9 cellular contexts compared by ENCODE assay signal in the genomic region with DNA sequence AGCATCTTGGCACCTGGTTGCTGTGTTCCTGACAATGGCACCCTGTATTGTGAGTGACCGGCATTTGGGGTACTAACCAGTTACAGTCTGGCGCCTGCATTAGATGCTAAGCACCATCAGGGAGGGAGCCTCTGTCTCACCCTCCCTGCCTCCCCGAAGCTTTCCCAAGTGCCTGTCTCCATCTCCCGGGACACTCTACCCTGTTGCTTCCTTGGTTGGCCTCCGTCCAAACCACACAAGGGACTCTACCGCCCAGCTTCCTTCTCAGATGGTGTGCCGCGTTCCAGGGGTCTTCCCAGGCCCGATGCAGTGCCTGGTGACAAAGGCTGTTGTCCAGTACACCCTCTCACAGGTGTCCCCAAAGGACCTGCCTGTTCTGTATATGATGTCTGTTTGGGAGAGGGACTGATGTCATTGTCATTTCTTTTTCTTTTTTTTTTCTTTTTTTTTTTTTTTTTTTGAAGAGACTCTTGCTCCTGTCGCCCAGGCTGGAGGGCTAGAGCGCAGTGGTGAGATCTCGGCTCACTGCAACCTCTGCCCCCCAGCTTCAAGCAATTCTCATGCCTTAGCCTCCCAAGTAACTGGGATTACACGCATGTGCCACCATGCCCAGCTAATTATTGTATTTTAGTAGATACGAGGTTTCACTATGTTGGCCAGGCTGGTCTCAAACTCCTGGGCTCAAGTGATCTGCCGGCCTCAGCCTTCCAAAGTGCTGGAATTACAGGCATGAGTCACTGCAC. TPM values are rescaled to one million over a fixed set of nuclear protein-coding genes. Genes with fewer than 3 reads are reported as not detected.
DNase-seq lines count a peak whose midpoint lies in the region; ATAC-seq, FAIRE-seq and TF ChIP-seq lines count a peak whose summit lies in the region.
"Had no signal": no experiment of that assay in that cellular context is flagged by ENCODE, and none has a peak within 500 bp of the region (broad histone marks: within the 10 kb centered on the region; RNA-seq: fewer than 3 reads in every experiment).

No MANE protein-coding gene starts in this region.

- H3K9ac ChIP-seq in DND-41 (ENCODE audit: low read depth, low read length), result no peak overlapping the region
- no peak overlapping the region for H3K9ac ChIP-seq in endothelial cell of umbilical vein (replicated peaks; ENCODE audit: extremely low read depth, insufficient read depth, low read length)
- no peak overlapping the region for H3K9ac ChIP-seq in rectal smooth muscle tissue (ENCODE audit: low read length)

- dilution Hi-C loops in endothelial cell of umbilical vein (cut with MboI; ENCODE audit: extremely low pct_ligation_motif_present, low sequenced_read_pairs), result no loop called here

- POLR2A ChIA-PET in endothelial cell of umbilical vein (lab: Charles Lee), result no interaction called here

- H3K4me3 ChIP-seq in DND-41 (ENCODE audit: low read depth in 1 of 2, low read length in 2 of 2) (no peak overlapping the region), Peyer's patch (no peak overlapping the region), endothelial cell of umbilical vein (replicated peaks in 1 of 3; ENCODE audit: insufficient read depth in 1 of 3, low read depth in 1 of 3, low read length in 3 of 3) (no peak overlapping the region), rectal smooth muscle tissue (ENCODE audit: low read length) (no peak overlapping the region)
- H3K4me3 ChIP-seq: colonic mucosa, lower lobe of right lung had no signal

- peaks cover 26% of the 10 kb centered on the region for H3K4me1 ChIP-seq in DND-41 (ENCODE audit: insufficient read depth, low read length)
- peaks cover 2 to 73% (median 50%) of the 10 kb centered on the region in 4 donors for H3K4me1 ChIP-seq in Peyer's patch
- H3K4me1 ChIP-seq in endothelial cell of umbilical vein (ENCODE audit: control insufficient read depth, extremely low read depth, insufficient read depth, low read length), result peaks cover 17% of the 10 kb centered on the region
- peaks cover 11% of the 10 kb centered on the region for H3K4me1 ChIP-seq in rectal smooth muscle tissue (ENCODE audit: control insufficient read depth, insufficient read depth, low read length)
- H3K4me1 ChIP-seq: colonic mucosa had no signal

- TF ChIP-seq POLR2A in Peyer's patch (IDR thresholded peaks at IDR 0.05) (no peak), endothelial cell of umbilical vein (IDR thresholded peaks at IDR 0.05; ENCODE audit: low read depth, low read length) (no peak)

- intact Hi-C loops in endothelial cell of umbilical vein (cut with micrococcal nuclease), result no loop called here

- peaks cover 75% of the 10 kb centered on the region for H4K20me1 ChIP-seq in DND-41 (ENCODE audit: insufficient read depth, low read length)
- H4K20me1 ChIP-seq in endothelial cell of umbilical vein (replicated peaks; ENCODE audit: control insufficient read depth, extremely low read depth, insufficient read depth, low read length), result no peaks in the 10 kb centered on the region

- H3K27ac ChIP-seq in DND-41 (ENCODE audit: low read length) (0 out of 2 replicates have a peak overlapping the region, but pooled peaks have one; percentile 13), Peyer's patch (peak overlapping the region in 3 of 4 donors; percentile 41 to 90 (median 72)), endothelial cell of umbilical vein (ENCODE audit: insufficient read depth, low read depth, low read length) (no peak overlapping the region), rectal smooth muscle tissue (ENCODE audit: low read depth, low read length) (peak overlapping the region; percentile 18)
- H3K27ac ChIP-seq: colonic mucosa, lower lobe of right lung had no signal

- ATAC-seq in DND-41 (ENCODE audit: insufficient read depth, low read depth), result no peak
- no peak for ATAC-seq in GM19463 (IDR thresholded peaks at IDR 0.05; ENCODE audit: unreplicated experiment)
- ATAC-seq in GM21360 (IDR thresholded peaks at IDR 0.05; ENCODE audit: unreplicated experiment), result no peak

- no peaks in the 10 kb centered on the region for H3K9me3 ChIP-seq in DND-41 (ENCODE audit: insufficient read depth, low read length, severe bottlenecking)
- no peaks in the 10 kb centered on the region for H3K9me3 ChIP-seq in Peyer's patch
- no peaks in the 10 kb centered on the region for H3K9me3 ChIP-seq in endothelial cell of umbilical vein (replicated peaks; ENCODE audit: control insufficient read depth, insufficient read depth, low read length)
- H3K9me3 ChIP-seq: colonic mucosa, lower lobe of right lung had no signal

- H2AFZ ChIP-seq in DND-41 (ENCODE audit: low read depth, low read length) (no peak overlapping the region), endothelial cell of umbilical vein (ENCODE audit: low read depth, low read length) (no peak overlapping the region)

- CTCF ChIA-PET in endothelial cell of umbilical vein (lab: Charles Lee), result interaction anchor here (0.6 to 3.4 kb wide), 3 partner anchors 40 to 274 kb away, joined by 3 to 11 read pairs (median 7); no protein-coding TSS in a partner anchor

- H3K36me3 ChIP-seq in DND-41 (ENCODE audit: insufficient read depth, low read length) (peaks cover 50% of the 10 kb centered on the region), Peyer's patch (peaks cover 0 to 38% (median 0%) of the 10 kb centered on the region in 3 donors), endothelial cell of umbilical vein (ENCODE audit: control insufficient read depth in 2 of 2, extremely low read depth in 1 of 2, insufficient read depth in 2 of 2, low read length in 2 of 2) (peaks cover 8 to 30% of the 10 kb centered on the region in 2 experiments), rectal smooth muscle tissue (ENCODE audit: control insufficient read depth, insufficient read depth, low read length) (peaks cover 30% of the 10 kb centered on the region)

- no peaks in the 10 kb centered on the region for H3K27me3 ChIP-seq in DND-41 (ENCODE audit: insufficient read depth, low read length, poor library complexity)
- H3K27me3 ChIP-seq in Peyer's patch, result no peaks in the 10 kb centered on the region
- H3K27me3 ChIP-seq in endothelial cell of umbilical vein (ENCODE audit: control insufficient read depth in 2 of 2, insufficient read depth in 2 of 2, low read length in 2 of 2), result no peaks in the 10 kb centered on the region
- H3K27me3 ChIP-seq in rectal smooth muscle tissue (ENCODE audit: control insufficient read depth, insufficient read depth, low read length), result peaks cover 3% of the 10 kb centered on the region
- H3K27me3 ChIP-seq: colonic mucosa had no signal

- H3K9me1 ChIP-seq in endothelial cell of umbilical vein (replicated peaks; ENCODE audit: control insufficient read depth, extremely low read depth, insufficient read depth, low read length), result no peaks in the 10 kb centered on the region

- H3K79me2 ChIP-seq in DND-41 (ENCODE audit: insufficient read depth, low read length) (peaks cover 43% of the 10 kb centered on the region), endothelial cell of umbilical vein (ENCODE audit: control insufficient read depth, insufficient read depth, low read length) (no peaks in the 10 kb centered on the region)

- H3K4me2 ChIP-seq in DND-41 (ENCODE audit: insufficient read depth, low read length) (no peak overlapping the region), endothelial cell of umbilical vein (ENCODE audit: insufficient read depth, low read length) (no peak overlapping the region)

- TF ChIP-seq CTCF in DND-41 (IDR thresholded peaks at IDR 0.05; ENCODE audit: borderline replicate concordance, extremely low read depth, low read length, poor library complexity, severe bottlenecking) (no peak), Peyer's patch (IDR thresholded peaks at IDR 0.05) (no peak), endothelial cell of umbilical vein (IDR thresholded peaks at IDR 0.05; ENCODE audit: extremely low read depth in 1 of 2, insufficient read depth in 1 of 2, low read depth in 1 of 2, low read length in 2 of 2) (no peak)

- DNase-seq in DND-41, result no peak
- DNase-seq in Peyer's patch, result no peak
- peak; percentile 41 for DNase-seq in endothelial cell of umbilical vein (ENCODE audit: low read depth, low spot score)
- no peak for DNase-seq in NCI-H345 (lab: John Stamatoyannopoulos, UW)
- DNase-seq: lower lobe of right lung had no signal

- peak; percentile 55 for FAIRE-seq in endothelial cell of umbilical vein (lab: Jason Lieb, UNC)

- BruUV-seq in endothelial cell of umbilical vein (replicated peaks; lab: Mats Ljungman, UMichigan), result no TSS peak

TF ChIP-seq in endothelial cell of umbilical vein, 7 proteins besides CTCF, POLR2A, EP300 and RAD21:
- no peak for TF ChIP-seq JUN (IDR thresholded peaks at IDR 0.05; ENCODE audit: borderline replicate concordance, insufficient read depth, insufficient read length, low read depth)
- TF ChIP-seq EZH2 (IDR thresholded peaks at IDR 0.05; ENCODE audit: borderline replicate concordance, low read depth, low read length, severe bottlenecking), result no peak
- TF ChIP-seq GATA2 (IDR thresholded peaks at IDR 0.05; ENCODE audit: insufficient read depth, insufficient read length, low read depth, low read length), result no peak
- TF ChIP-seq, protein P1, sequence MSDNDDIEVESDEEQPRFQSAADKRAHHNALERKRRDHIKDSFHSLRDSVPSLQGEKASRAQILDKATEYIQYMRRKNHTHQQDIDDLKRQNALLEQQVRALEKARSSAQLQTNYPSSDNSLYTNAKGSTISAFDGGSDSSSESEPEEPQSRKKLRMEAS (IDR thresholded peaks at IDR 0.05; ENCODE audit: insufficient read depth, insufficient read length), result no peak
- no peak for TF ChIP-seq POLR2AphosphoS5 (IDR thresholded peaks at IDR 0.05; ENCODE audit: insufficient read depth, low read depth, low read length)
- TF ChIP-seq MYC (IDR thresholded peaks at IDR 0.05; ENCODE audit: low read depth, low read length), result no peak
- TF ChIP-seq FOS (IDR thresholded peaks at IDR 0.05; ENCODE audit: borderline replicate concordance, insufficient read depth, low read length), result no peak
TF ChIP-seq in endothelial cell of umbilical vein: peak in this region for 0.

RNA-seq across cellular contexts. Expression of a gene that starts 6.7 kb away (rescaled TPM):
- total RNA-seq in Peyer's patch, result 1 to 10 TPM; 4.2 to 5.0 (median 4.5) TPM
- 20.7 and 24.1 TPM in 2 replicates for total RNA-seq in endothelial cell of umbilical vein
- polyA plus RNA-seq in endothelial cell of umbilical vein, result 17.7 and 19.1 TPM in 2 replicates
- polyA plus RNA-seq in endothelial cell of umbilical vein (2011; cell fraction: cytosol; rRNA removed), result 19.7 and 23.2 TPM in 2 replicates
- polyA plus RNA-seq in endothelial cell of umbilical vein (2011; cell fraction: nucleus; rRNA removed), result 10.4 and 11.3 TPM in 2 replicates
- 20.1 and 23.2 TPM in 2 replicates for polyA plus RNA-seq in endothelial cell of umbilical vein (2012)
- polyA minus RNA-seq in endothelial cell of umbilical vein, result 19.9 and 21.0 TPM in 2 replicates
- polyA minus RNA-seq in endothelial cell of umbilical vein (2011; cell fraction: cytosol; rRNA and poly(A)+ RNA removed), result 1.1 TPM
- polyA minus RNA-seq in endothelial cell of umbilical vein (2011; cell fraction: nucleus; rRNA and poly(A)+ RNA removed), result 5.2 and 6.1 TPM in 2 replicates
